In the genomic region with DNA sequence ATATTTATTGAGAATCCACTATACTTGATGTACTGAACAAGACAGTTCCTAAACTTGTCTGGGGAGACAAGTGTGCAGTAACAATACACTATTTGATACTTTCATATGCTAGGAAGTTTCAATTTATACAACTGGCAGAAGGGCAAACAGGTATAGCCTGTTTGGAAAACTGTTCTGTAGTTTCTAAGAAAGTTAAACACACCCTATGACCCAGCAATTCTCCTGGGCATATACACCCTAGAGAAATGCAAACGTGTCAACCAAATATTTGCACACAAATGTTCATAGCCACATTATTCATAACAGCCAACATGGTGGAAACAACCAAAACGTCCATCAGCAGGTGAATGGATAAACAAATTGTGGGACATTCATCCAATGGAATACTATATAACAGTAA, we compare ENCODE assay signal across 35 cellular contexts.
"Had no signal": no experiment of that assay in that cellular context is flagged by ENCODE, and none has a peak within 500 bp of the region (broad histone marks: within the 10 kb centered on the region; RNA-seq: fewer than 3 reads in every experiment).

No MANE protein-coding gene starts in this region.

- H3K36me3 ChIP-seq: ascending aorta, brain microvascular endothelial cell, gastrocnemius medialis, heart left ventricle, WERI-Rb-1 had no signal

- H3K9me3 ChIP-seq: ascending aorta, gastrocnemius medialis, heart left ventricle had no signal

- H3K27ac ChIP-seq: ascending aorta, brain microvascular endothelial cell, epithelial cell of prostate, gastrocnemius medialis, heart left ventricle, WERI-Rb-1 had no signal

- H3K27me3 ChIP-seq: ascending aorta, brain microvascular endothelial cell, gastrocnemius medialis had no signal

- ATAC-seq: activated CD4-positive, CD25-positive, alpha-beta regulatory T cell treated with anti-CD3 and anti-CD28 coated beads, Interleukin-2, amount 50 U/mL, for 24 hours; activated CD8-positive, alpha-beta memory T cell treated with anti-CD3 and anti-CD28 coated beads, Interleukin-2, amount 10 ng/mL, durations not matched to agents 7 days and 5 days; activated CD8-positive, alpha-beta T cell treated with anti-CD3 and anti-CD28 coated beads, Interleukin-2, amount 10 ng/mL, durations not matched to agents 7 days and 5 days; activated naive CD8-positive, alpha-beta T cell treated with anti-CD3 and anti-CD28 coated beads, Interleukin-2, amount 50 U/mL, for 24 hours; effector memory CD8-positive, alpha-beta T cell; gastrocnemius medialis; heart left ventricle; T-helper 17 cell had no signal

- DNase-seq: activated B cell treated with CpG ODN at 0.5 μM for 24 hours; activated CD4-positive, alpha-beta memory T cell treated with anti-CD3 and anti-CD28 coated beads for 36 hours; activated CD4-positive, alpha-beta T cell treated with anti-CD3 and anti-CD28 coated beads for 48 hours; activated CD4-positive, alpha-beta T cell treated with anti-CD3 and anti-CD28 coated beads, Interleukin-2, amount 50 U/mL, for 1 hour; activated CD8-positive, alpha-beta memory T cell treated with anti-CD3 and anti-CD28 coated beads, Interleukin-2, amount 10 ng/mL, durations not matched to agents 7 days and 5 days; activated CD8-positive, alpha-beta memory T cell treated with anti-CD3 and anti-CD28 coated beads, Interleukin-2, amount 50 U/mL, for 4 hours; activated CD8-positive, alpha-beta T cell treated with anti-CD3 and anti-CD28 coated beads, Interleukin-2, amount 10 ng/mL, durations not matched to agents 7 days and 5 days; activated effector memory CD4-positive, alpha-beta T cell treated with anti-CD3 and anti-CD28 coated beads, Interleukin-2, amount 50 U/mL, for 16 hours; activated naive CD4-positive, alpha-beta T cell treated with anti-CD3 and anti-CD28 coated beads for 36 hours; activated naive CD8-positive, alpha-beta T cell treated with anti-CD3 and anti-CD28 coated beads for 36 hours; activated naive CD8-positive, alpha-beta T cell treated with anti-CD3 and anti-CD28 coated beads, Interleukin-2, amount 50 U/mL, for 24 hours; activated T-cell treated with anti-CD3 and anti-CD28 coated beads, Interleukin-2, amount 50 U/mL, for 1 hour; activated T-cell treated with anti-CD3 and anti-CD28 coated beads, Interleukin-2, amount 50 U/mL, for 48 hours; brain microvascular endothelial cell; caudate nucleus; cortex of kidney; dermis blood vessel endothelial cell; effector CD4-positive, alpha-beta T cell; effector memory CD8-positive, alpha-beta T cell; foreskin fibroblast; gastrocnemius medialis; glutamatergic neuron; heart left ventricle; T-helper 1 cell; T-helper 17 cell; T1000; WERI-Rb-1 had no signal

- H3K4me3 ChIP-seq: ascending aorta, gastrocnemius medialis, heart left ventricle had no signal

- FAIRE-seq: colon had no signal

- H3K4me1 ChIP-seq: ascending aorta, gastrocnemius medialis, heart left ventricle had no signal

- H3K9me3 Mint-ChIP-seq: activated B cell treated with CpG ODN at 0.5 μM for 24 hours; activated CD4-positive, alpha-beta memory T cell treated with anti-CD3 and anti-CD28 coated beads for 36 hours; activated naive CD4-positive, alpha-beta T cell treated with anti-CD3 and anti-CD28 coated beads for 36 hours; activated naive CD4-positive, alpha-beta T cell treated with anti-CD3 and anti-CD28 coated beads, Interleukin-2, amount 50 U/mL, for 24 hours; activated naive CD8-positive, alpha-beta T cell treated with anti-CD3 and anti-CD28 coated beads for 36 hours; activated naive CD8-positive, alpha-beta T cell treated with anti-CD3 and anti-CD28 coated beads, Interleukin-2, amount 50 U/mL, for 24 hours; activated T-helper 1 cell treated with anti-CD3 and anti-CD28 coated beads, Interleukin-12 subunit alpha, Interleukin-12 subunit beta, Interleukin-2, Interleukin-4 antibody, amounts not matched to agents 30 ng/mL and 10 ng/mL and 1 ng/mL, durations not matched to agents 14 hours and 24 hours and 36 hours; effector memory CD8-positive, alpha-beta T cell; T-helper 2 cell treated with Interferon-gamma antibody and Interleukin-4, amounts not matched to agents 5 μg/mL and 100 μg/mL, for 36 hours had no signal

- H3K4me1 Mint-ChIP-seq: activated B cell treated with CpG ODN at 0.5 μM for 24 hours; activated CD8-positive, alpha-beta memory T cell treated with anti-CD3 and anti-CD28 coated beads, Interleukin-2, amount 10 ng/mL, durations not matched to agents 7 days and 5 days; activated naive CD4-positive, alpha-beta T cell treated with anti-CD3 and anti-CD28 coated beads, Interleukin-2, amount 50 U/mL, for 24 hours; activated naive CD8-positive, alpha-beta T cell treated with anti-CD3 and anti-CD28 coated beads for 36 hours; activated naive CD8-positive, alpha-beta T cell treated with anti-CD3 and anti-CD28 coated beads, Interleukin-2, amount 50 U/mL, for 24 hours; T-helper 17 cell had no signal

- H3K36me3 Mint-ChIP-seq: activated CD4-positive, alpha-beta memory T cell treated with anti-CD3 and anti-CD28 coated beads for 36 hours; activated CD8-positive, alpha-beta memory T cell treated with anti-CD3 and anti-CD28 coated beads, Interleukin-2, amount 10 ng/mL, durations not matched to agents 7 days and 5 days; activated naive CD8-positive, alpha-beta T cell treated with anti-CD3 and anti-CD28 coated beads for 36 hours had no signal

- H3K27me3 Mint-ChIP-seq: activated B cell treated with CpG ODN at 0.5 μM for 24 hours; activated CD4-positive, alpha-beta memory T cell treated with anti-CD3 and anti-CD28 coated beads for 36 hours; activated CD8-positive, alpha-beta memory T cell treated with anti-CD3 and anti-CD28 coated beads, Interleukin-2, amount 10 ng/mL, durations not matched to agents 7 days and 5 days; activated naive CD4-positive, alpha-beta T cell treated with anti-CD3 and anti-CD28 coated beads, Interleukin-2, amount 50 U/mL, for 24 hours; activated naive CD8-positive, alpha-beta T cell treated with anti-CD3 and anti-CD28 coated beads, Interleukin-2, amount 50 U/mL, for 24 hours; T-helper 17 cell had no signal

- H3K4me3 Mint-ChIP-seq: activated B cell treated with CpG ODN at 0.5 μM for 24 hours; activated CD4-positive, alpha-beta memory T cell treated with anti-CD3 and anti-CD28 coated beads for 36 hours; activated CD8-positive, alpha-beta memory T cell treated with anti-CD3 and anti-CD28 coated beads, Interleukin-2, amount 10 ng/mL, durations not matched to agents 7 days and 5 days; activated CD8-positive, alpha-beta T cell treated with anti-CD3 and anti-CD28 coated beads, Interleukin-2, amount 10 ng/mL, durations not matched to agents 7 days and 5 days; activated naive CD4-positive, alpha-beta T cell treated with anti-CD3 and anti-CD28 coated beads for 36 hours; activated naive CD4-positive, alpha-beta T cell treated with anti-CD3 and anti-CD28 coated beads, Interleukin-2, amount 50 U/mL, for 24 hours; activated naive CD8-positive, alpha-beta T cell treated with anti-CD3 and anti-CD28 coated beads for 36 hours; activated naive CD8-positive, alpha-beta T cell treated with anti-CD3 and anti-CD28 coated beads, Interleukin-2, amount 50 U/mL, for 24 hours; activated T-helper 1 cell treated with anti-CD3 and anti-CD28 coated beads, Interleukin-12 subunit alpha, Interleukin-12 subunit beta, Interleukin-2, Interleukin-4 antibody, amounts not matched to agents 30 ng/mL and 10 ng/mL and 1 ng/mL, durations not matched to agents 14 hours and 24 hours and 36 hours; effector memory CD8-positive, alpha-beta T cell; T-helper 17 cell; T-helper 2 cell treated with Interferon-gamma antibody and Interleukin-4, amounts not matched to agents 5 μg/mL and 100 μg/mL, for 36 hours had no signal

- H3K27ac Mint-ChIP-seq: activated B cell treated with CpG ODN at 0.5 μM for 24 hours; activated CD4-positive, alpha-beta memory T cell treated with anti-CD3 and anti-CD28 coated beads for 36 hours; activated CD8-positive, alpha-beta memory T cell treated with anti-CD3 and anti-CD28 coated beads, Interleukin-2, amount 10 ng/mL, durations not matched to agents 7 days and 5 days; activated CD8-positive, alpha-beta T cell treated with anti-CD3 and anti-CD28 coated beads, Interleukin-2, amount 10 ng/mL, durations not matched to agents 7 days and 5 days; activated naive CD4-positive, alpha-beta T cell treated with anti-CD3 and anti-CD28 coated beads for 36 hours; activated naive CD4-positive, alpha-beta T cell treated with anti-CD3 and anti-CD28 coated beads, Interleukin-2, amount 50 U/mL, for 24 hours; activated naive CD8-positive, alpha-beta T cell treated with anti-CD3 and anti-CD28 coated beads for 36 hours; activated naive CD8-positive, alpha-beta T cell treated with anti-CD3 and anti-CD28 coated beads, Interleukin-2, amount 50 U/mL, for 24 hours; activated T-helper 1 cell treated with anti-CD3 and anti-CD28 coated beads, Interleukin-12 subunit alpha, Interleukin-12 subunit beta, Interleukin-2, Interleukin-4 antibody, amounts not matched to agents 30 ng/mL and 10 ng/mL and 1 ng/mL, durations not matched to agents 14 hours and 24 hours and 36 hours; activated T-helper 2 cell treated with anti-CD3 and anti-CD28 coated beads, Interferon-gamma antibody, Interleukin-2, Interleukin-4, amounts not matched to agents 10 μg/mL and 5 μg/mL and 100 μg/mL, durations not matched to agents 14 hours and 24 hours and 36 hours; effector memory CD8-positive, alpha-beta T cell; T-helper 17 cell; T-helper 2 cell treated with Interferon-gamma antibody and Interleukin-4, amounts not matched to agents 5 μg/mL and 100 μg/mL, for 36 hours had no signal
